In genomic region chrX:107654778-107655761, GRCh38 we compare ENCODE assay signal across 9 cellular contexts. TPM values are rescaled to one million over a fixed set of nuclear protein-coding genes. Genes with fewer than 3 reads are reported as not detected.
DNase-seq lines count a peak whose midpoint lies in the region; ATAC-seq and TF ChIP-seq lines count a peak whose summit lies in the region.
"Had no signal": no experiment of that assay in that cellular context is flagged by ENCODE, and none has a peak within 500 bp of the region (broad histone marks: within the 10 kb centered on the region; RNA-seq: fewer than 3 reads in every experiment).

No MANE protein-coding gene starts in this region.

- peaks cover 6% of the 10 kb centered on the region for H3K36me3 Mint-ChIP-seq in activated T-helper 1 cell treated with anti-CD3 and anti-CD28 coated beads, Interleukin-12 subunit alpha, Interleukin-12 subunit beta, Interleukin-2, Interleukin-4 antibody, amounts not matched to agents 30 ng/mL and 10 ng/mL and 1 ng/mL, durations not matched to agents 14 hours and 24 hours and 36 hours (ENCODE audit: low read depth)
- peaks cover 4% of the 10 kb centered on the region for H3K36me3 Mint-ChIP-seq in osteocyte (ENCODE audit: unreplicated experiment)

- no peaks in the 10 kb centered on the region for H4K20me1 ChIP-seq in OCI-LY3 (ENCODE audit: insufficient read depth, low read length)

- H3K9me3 ChIP-seq in OCI-LY3 (ENCODE audit: insufficient read depth, low read length): no peaks in the 10 kb centered on the region
- H3K9me3 ChIP-seq: BLaER1 had no signal

- peak; percentile 79 for ATAC-seq in HG02884 (IDR thresholded peaks at IDR 0.05; ENCODE audit: unreplicated experiment)

- no peak overlapping the region for H3K4me3 Mint-ChIP-seq in activated T-helper 1 cell treated with anti-CD3 and anti-CD28 coated beads, Interleukin-12 subunit alpha, Interleukin-12 subunit beta, Interleukin-2, Interleukin-4 antibody, amounts not matched to agents 30 ng/mL and 10 ng/mL and 1 ng/mL, durations not matched to agents 14 hours and 24 hours and 36 hours
- no peak overlapping the region for H3K4me3 Mint-ChIP-seq in osteocyte (ENCODE audit: unreplicated experiment)

- peaks cover 7% of the 10 kb centered on the region for H3K4me1 Mint-ChIP-seq in activated T-helper 1 cell treated with anti-CD3 and anti-CD28 coated beads, Interleukin-12 subunit alpha, Interleukin-12 subunit beta, Interleukin-2, Interleukin-4 antibody, amounts not matched to agents 30 ng/mL and 10 ng/mL and 1 ng/mL, durations not matched to agents 14 hours and 24 hours and 36 hours (ENCODE audit: low read depth)
- H3K4me1 Mint-ChIP-seq in osteocyte (ENCODE audit: unreplicated experiment): peaks cover 16% of the 10 kb centered on the region

- intact Hi-C loops in activated T-helper 1 cell treated with anti-CD3 and anti-CD28 coated beads, Interleukin-12 subunit alpha, Interleukin-12 subunit beta, Interleukin-2, Interleukin-4 antibody, amounts not matched to agents 30 ng/mL and 10 ng/mL and 1 ng/mL, durations not matched to agents 14 hours and 24 hours and 36 hours (cut with micrococcal nuclease): loop anchor here (1.0 to 5.0 kb wide), 5 partner anchors 27 to 417 kb away; partner anchors contain the start of genes NCBP2L and PRPS1

- no peaks in the 10 kb centered on the region for H3K79me2 ChIP-seq in OCI-LY3 (ENCODE audit: low read length)

- H3K27me3 ChIP-seq in OCI-LY3 (ENCODE audit: low read depth, low read length): no peaks in the 10 kb centered on the region

- H3K4me1 ChIP-seq in OCI-LY3 (ENCODE audit: low read length): no peaks in the 10 kb centered on the region

- no peak overlapping the region for H3K9ac ChIP-seq in OCI-LY3 (ENCODE audit: low read length)
- H3K9ac ChIP-seq: BLaER1 had no signal

- TF ChIP-seq CTCF in OCI-LY3 (IDR thresholded peaks at IDR 0.05; ENCODE audit: low read depth, low read length) (peak; percentile 58), fibroblast of pulmonary artery (IDR thresholded peaks at IDR 0.05; ENCODE audit: low read length, missing control alignments) (peak; percentile 64), osteocyte (IDR thresholded peaks at IDR 0.05) (peak; percentile 66)

- H3K27me3 Mint-ChIP-seq in activated T-helper 1 cell treated with anti-CD3 and anti-CD28 coated beads, Interleukin-12 subunit alpha, Interleukin-12 subunit beta, Interleukin-2, Interleukin-4 antibody, amounts not matched to agents 30 ng/mL and 10 ng/mL and 1 ng/mL, durations not matched to agents 14 hours and 24 hours and 36 hours (ENCODE audit: insufficient read depth): no peaks in the 10 kb centered on the region
- H3K27me3 Mint-ChIP-seq in osteocyte (ENCODE audit: unreplicated experiment): no peaks in the 10 kb centered on the region

- no peak overlapping the region for H2AFZ ChIP-seq in OCI-LY3 (ENCODE audit: low read depth, low read length)

- H3K27ac ChIP-seq in OCI-LY3 (ENCODE audit: low read length): no peak overlapping the region
- H3K27ac ChIP-seq: BLaER1 had no signal

- H3K36me3 ChIP-seq in OCI-LY3 (replicated peaks; ENCODE audit: low read depth, low read length): no peaks in the 10 kb centered on the region

- DNase-seq in DMS153 (lab: John Stamatoyannopoulos, UW) (peak; percentile 58), DMS153 treated with DMSO at 0.1 percent for 48 hours (lab: John Stamatoyannopoulos, UW; ENCODE audit: unreplicated experiment) (no peak), fibroblast of pulmonary artery (ENCODE audit: low read depth) (peak; percentile 80), osteocyte (ENCODE audit: extremely low spot score, unreplicated experiment) (peak; percentile 87), NCI-H187 treated with DMSO at 0.1 percent for 48 hours (lab: John Stamatoyannopoulos, UW) (no peak)
- peak; percentile 38 for DNase-seq in activated T-helper 1 cell treated with anti-CD3 and anti-CD28 coated beads, Interleukin-12 subunit alpha, Interleukin-12 subunit beta, Interleukin-2, Interleukin-4 antibody, amounts not matched to agents 30 ng/mL and 10 ng/mL and 1 ng/mL, durations not matched to agents 14 hours and 24 hours and 36 hours (ENCODE audit: low spot score)

- no peaks in the 10 kb centered on the region for H3K9me3 Mint-ChIP-seq in activated T-helper 1 cell treated with anti-CD3 and anti-CD28 coated beads, Interleukin-12 subunit alpha, Interleukin-12 subunit beta, Interleukin-2, Interleukin-4 antibody, amounts not matched to agents 30 ng/mL and 10 ng/mL and 1 ng/mL, durations not matched to agents 14 hours and 24 hours and 36 hours
- no peaks in the 10 kb centered on the region for H3K9me3 Mint-ChIP-seq in osteocyte (ENCODE audit: unreplicated experiment)

- no peak overlapping the region for H3K4me3 ChIP-seq in OCI-LY3 (ENCODE audit: low read length)
- peak overlapping the region; percentile 10 for H3K4me3 ChIP-seq in fibroblast of pulmonary artery (replicated peaks; ENCODE audit: low read depth, low read length)
- H3K4me3 ChIP-seq: BLaER1 had no signal

- H3K27ac Mint-ChIP-seq in activated T-helper 1 cell treated with anti-CD3 and anti-CD28 coated beads, Interleukin-12 subunit alpha, Interleukin-12 subunit beta, Interleukin-2, Interleukin-4 antibody, amounts not matched to agents 30 ng/mL and 10 ng/mL and 1 ng/mL, durations not matched to agents 14 hours and 24 hours and 36 hours: no peak overlapping the region
- peak overlapping the region; percentile 61 for H3K27ac Mint-ChIP-seq in osteocyte (ENCODE audit: unreplicated experiment)

- no peak overlapping the region for H3K4me2 ChIP-seq in OCI-LY3 (ENCODE audit: low read length)
- H3K4me2 ChIP-seq: BLaER1 had no signal

RNA-seq across cellular contexts. Expression of gene PRPS1, which starts 26.8 kb away (rescaled TPM):
- 97.9 and 101 TPM in 2 replicates for total RNA-seq in activated T-helper 1 cell treated with anti-CD3 and anti-CD28 coated beads, Interleukin-12 subunit alpha, Interleukin-12 subunit beta, Interleukin-2, Interleukin-4 antibody, amounts not matched to agents 30 ng/mL and 10 ng/mL and 1 ng/mL, durations not matched to agents 14 hours and 24 hours and 36 hours
- 26.0 and 27.6 TPM in 2 replicates for total RNA-seq in osteocyte

Comparison
In these comparisons a context has a peak if more than half of its experiments do, and no peak if none do; other contexts are left out.
1. DNase-seq: peak in DMS153 (single experiment), activated T-helper 1 cell treated with anti-CD3 and anti-CD28 coated beads, Interleukin-12 subunit alpha, Interleukin-12 subunit beta, Interleukin-2, Interleukin-4 antibody, amounts not matched to agents 30 ng/mL and 10 ng/mL and 1 ng/mL, durations not matched to agents 14 hours and 24 hours and 36 hours (single experiment), fibroblast of pulmonary artery (single experiment) and osteocyte (single experiment); none in DMS153 treated with DMSO at 0.1 percent for 48 hours (single experiment) and NCI-H187 treated with DMSO at 0.1 percent for 48 hours (single experiment).
2. Peak in every context shown above with its lines, with median percentiles within 50 percentile points of each other: CTCF ChIP-seq.